In genomic region chr12:6222009-6222702, GRCh38 we compare ENCODE assay signal across 10 cellular contexts. TPM values are rescaled to one million over a fixed set of nuclear protein-coding genes. Genes with fewer than 3 reads are reported as not detected.
A peak's percentile ranks its signal among the peaks of the same experiment; 100 is the strongest.
DNase-seq lines count a peak whose midpoint lies in the region.
"Had no signal": no experiment of that assay in that cellular context is flagged by ENCODE, and none has a peak within 500 bp of the region (broad histone marks: within the 10 kb centered on the region; RNA-seq: fewer than 3 reads in every experiment).

No MANE protein-coding gene starts in this region.

- H3K9me3 ChIP-seq in mesodermal cell (ENCODE audit: control insufficient read depth, low read length): no peaks in the 10 kb centered on the region

- H3K36me3 ChIP-seq in mesodermal cell (ENCODE audit: control insufficient read depth, insufficient read depth, low read length): peaks cover 14% of the 10 kb centered on the region

- peak overlapping the region; percentile 54 for H3K27ac ChIP-seq in cingulate gyrus (ENCODE audit: low read depth, low read length)
- H3K27ac ChIP-seq in mesodermal cell (ENCODE audit: low read depth, low read length, severe bottlenecking): peak overlapping the region; percentile 41
- peak overlapping the region; percentile 99 for H3K27ac ChIP-seq in temporal lobe (ENCODE audit: low read depth, low read length)

- DNase-seq in NCI-H146 treated with DMSO at 0.1 percent for 48 hours (lab: John Stamatoyannopoulos, UW; ENCODE audit: unreplicated experiment) (peak; percentile 18), HuH-7 (ENCODE audit: low spot score) (no peak)
- DNase-seq in stimulated activated CD4-positive, alpha-beta T cell treated with anti-CD3 and anti-CD28 coated beads, Interleukin-4, amount 100 ng/mL, for 24 hours: no peak
- no peak for DNase-seq in activated CD4-positive, alpha-beta T cell treated with anti-CD3 and anti-CD28 coated beads, Interleukin-2, amount 50 U/mL, for 4 hours
- DNase-seq: activated CD4-positive, alpha-beta T cell treated with anti-CD3 and anti-CD28 coated beads for 1 hour; activated naive CD4-positive, alpha-beta T cell treated with anti-CD3 and anti-CD28 coated beads, Interleukin-2, amount 10 ng/mL, durations not matched to agents 7 days and 5 days; NCI-H1436 had no signal

- no peak overlapping the region for H3K4me3 ChIP-seq in mesodermal cell (ENCODE audit: extremely low read depth, insufficient read depth, low read length, poor library complexity, severe bottlenecking)

- WGBS in mesodermal cell (ENCODE audit: insufficient coverage in 2 of 2), 2 experiments: 82 to 92% methylated on average over 12 of the region's 14 CpGs

- peaks cover 11% of the 10 kb centered on the region for H3K4me1 ChIP-seq in mesodermal cell (ENCODE audit: control insufficient read depth, insufficient read depth, low read length, poor library complexity, severe bottlenecking)

RNA-seq across cellular contexts. Expression of gene CD9, which starts 22.0 kb away (rescaled TPM):
- polyA plus RNA-seq in mesodermal cell (2013, experiment 1 of 2): 83.6 TPM
- polyA plus RNA-seq in mesodermal cell (2013, experiment 2 of 2): 66.9 TPM
- total RNA-seq in temporal lobe: 22.1 TPM

Comparison
In these comparisons a context has a peak if more than half of its experiments do, and no peak if none do; other contexts are left out.
1. H3K27ac ChIP-seq: peak in every context shown above with its lines; median percentile 99 in temporal lobe; 54 in cingulate gyrus; 41 in mesodermal cell.